In genomic region chr13:99477493-99477892, GRCh38 we compare ENCODE assay signal across 20 cellular contexts. TPM values are rescaled to one million over a fixed set of nuclear protein-coding genes. Genes with fewer than 3 reads are reported as not detected.
DNase-seq lines count a peak whose midpoint lies in the region; ATAC-seq and TF ChIP-seq lines count a peak whose summit lies in the region.
"Had no signal": no experiment of that assay in that cellular context is flagged by ENCODE, and none has a peak within 500 bp of the region (broad histone marks: within the 10 kb centered on the region; RNA-seq: fewer than 3 reads in every experiment).

No MANE protein-coding gene starts in this region.

- BruUV-seq in HCT116 (replicated peaks; lab: Mats Ljungman, UMichigan) = no TSS peak
- BruUV-seq in PC-9 (replicated peaks; lab: Mats Ljungman, UMichigan) = no TSS peak

- RAD21 ChIA-PET in HCT116 (lab: Charles Lee; ENCODE audit: low non-redundant PET in 1 of 2, low total read pairs in 2 of 2, uncharacterized antibody in 2 of 2, unreplicated experiment in 2 of 2) = no interaction called here

- no peak for TF ChIP-seq CTCF in HCT116 (IDR thresholded peaks at IDR 0.05 in 2 of 3, conservative IDR thresholded peaks at IDR 0.05 in 1 of 3; ENCODE audit: borderline replicate concordance in 1 of 3, insufficient read depth in 1 of 3, low read depth in 2 of 3, low read length in 2 of 3)
- TF ChIP-seq CTCF in PC-9 (conservative IDR thresholded peaks at IDR 0.05) = no peak

- H3K4me3 ChIP-seq in HCT116 (replicated peaks in 1 of 2; ENCODE audit: low read depth in 1 of 2, low read length in 2 of 2) = no peak overlapping the region
- H3K4me3 ChIP-seq in PC-9 = no peak overlapping the region
- H3K4me3 ChIP-seq: A549, SK-N-MC had no signal

- no peak for TF ChIP-seq POLR2A in HCT116 (IDR thresholded peaks at IDR 0.05; ENCODE audit: borderline replicate concordance, extremely low read depth, insufficient read depth, insufficient read length)

- no peaks in the 10 kb centered on the region for H3K36me3 Mint-ChIP-seq in activated naive CD8-positive, alpha-beta T cell treated with anti-CD3 and anti-CD28 coated beads for 36 hours
- H3K36me3 Mint-ChIP-seq: CD4-positive, alpha-beta memory T cell had no signal

- no peak overlapping the region for H3K27ac Mint-ChIP-seq in activated naive CD8-positive, alpha-beta T cell treated with anti-CD3 and anti-CD28 coated beads for 36 hours

- H3K4me1 Mint-ChIP-seq in activated naive CD8-positive, alpha-beta T cell treated with anti-CD3 and anti-CD28 coated beads for 36 hours = peaks cover 3% of the 10 kb centered on the region

- H3K27me3 Mint-ChIP-seq in activated naive CD8-positive, alpha-beta T cell treated with anti-CD3 and anti-CD28 coated beads for 36 hours = no peaks in the 10 kb centered on the region
- H3K27me3 Mint-ChIP-seq: CD4-positive, alpha-beta memory T cell had no signal

- peak; percentile 33 to 41 for DNase-seq in AML-193 (lab: John Stamatoyannopoulos, UW)
- DNase-seq in HCT116 (ENCODE audit: low read depth, low spot score) = no peak
- DNase-seq in PC-9 = peak; percentile 17 to 95
- peak; percentile 25 for DNase-seq in left kidney (ENCODE audit: low read depth, low spot score)
- DNase-seq in cardiac septum (ENCODE audit: low spot score) = no peak
- no peak for DNase-seq in activated naive CD8-positive, alpha-beta T cell treated with anti-CD3 and anti-CD28 coated beads for 36 hours
- DNase-seq in DMS79 treated with DMSO at 0.1 percent for 48 hours (lab: John Stamatoyannopoulos, UW) = no peak
- DNase-seq: C1 segment of cervical spinal cord; CD4-positive, alpha-beta memory T cell; COR-L47; DMS53; HCEC 1CT; Karpas-422; NCI-H2029; NCI-H446 treated with DMSO at 0.1 percent for 48 hours; NCI-H526 treated with DMSO at 0.1 percent for 48 hours; OCI-M1; SIG-M5 had no signal

- POLR2A ChIA-PET in HCT116 (lab: Charles Lee) (no interaction called here), PC-9 (lab: Charles Lee; ENCODE audit: unreplicated experiment) (no interaction called here)

- H3K9me2 ChIP-seq in HCT116 (ENCODE audit: insufficient read depth) (no peaks in the 10 kb centered on the region; the same call in 1 of the 2 replicates), PC-9 (ENCODE audit: insufficient read depth) (no peaks in the 10 kb centered on the region)

- no peak for ATAC-seq in HCT116
- ATAC-seq: A549 had no signal

- H3K36me3 ChIP-seq in HCT116 (ENCODE audit: control insufficient read depth in 1 of 2, insufficient read depth in 2 of 2, low read length in 2 of 2) (no peaks in the 10 kb centered on the region), PC-9 (ENCODE audit: low read depth) (no peaks in the 10 kb centered on the region)

- intact Hi-C loops in HCT116 (cut with micrococcal nuclease) = no loop called here
- intact Hi-C loops in PC-9 (cut with micrococcal nuclease; ENCODE audit: unreplicated experiment) = no loop called here
- intact Hi-C loops in cardiac septum (cut with DNase I) = no loop called here

- no peaks in the 10 kb centered on the region for H3K9me3 Mint-ChIP-seq in activated naive CD8-positive, alpha-beta T cell treated with anti-CD3 and anti-CD28 coated beads for 36 hours
- H3K9me3 Mint-ChIP-seq: CD4-positive, alpha-beta memory T cell had no signal

- H3K27ac ChIP-seq in HCT116 (ENCODE audit: low read depth, low read length) (no peak overlapping the region), PC-9 (peak overlapping the region; percentile 42)
- H3K27ac ChIP-seq: A549, SK-N-MC had no signal

- TF ChIP-seq RAD21 in HCT116 (IDR thresholded peaks at IDR 0.05; ENCODE audit: low read depth) = no peak

- no peaks in the 10 kb centered on the region for H4K20me1 ChIP-seq in HCT116 (ENCODE audit: insufficient read depth)
- H4K20me1 ChIP-seq in PC-9 (ENCODE audit: insufficient read depth) = no peaks in the 10 kb centered on the region

- H3K4me2 ChIP-seq in HCT116 (ENCODE audit: low read length) = no peak overlapping the region
- H3K4me2 ChIP-seq in PC-9 = peak overlapping the region; percentile 54
- H3K4me2 ChIP-seq: A549 had no signal

- no peaks in the 10 kb centered on the region for H3K79me2 ChIP-seq in HCT116 (ENCODE audit: insufficient read depth, low read length)
- H3K79me2 ChIP-seq in PC-9 (ENCODE audit: low read depth) = no peaks in the 10 kb centered on the region

- H3K27me3 ChIP-seq in HCT116 (ENCODE audit: insufficient read depth, low read length) (no peaks in the 10 kb centered on the region), PC-9 (ENCODE audit: insufficient read depth, low read depth) (no peaks in the 10 kb centered on the region)

- CTCF ChIA-PET in HCT116 (lab: Charles Lee) (no interaction called here), PC-9 (lab: Charles Lee) (no interaction called here)

- no peak overlapping the region for H3K9ac ChIP-seq in HCT116 (ENCODE audit: low read length)

- H2AFZ ChIP-seq in HCT116 (ENCODE audit: low read depth, low read length, poor library complexity, severe bottlenecking) (peak overlapping the region; percentile 45), PC-9 (no peak overlapping the region)

- no peaks in the 10 kb centered on the region for H3K4me1 ChIP-seq in HCT116 (ENCODE audit: control insufficient read depth in 1 of 2, insufficient read depth in 2 of 2, low read length in 2 of 2)
- peaks cover 16% of the 10 kb centered on the region for H3K4me1 ChIP-seq in PC-9 (replicated peaks; ENCODE audit: insufficient read depth)
- H3K4me1 ChIP-seq: A549 had no signal

- H3K4me3 Mint-ChIP-seq in activated naive CD8-positive, alpha-beta T cell treated with anti-CD3 and anti-CD28 coated beads for 36 hours = no peak overlapping the region
- H3K4me3 Mint-ChIP-seq: CD4-positive, alpha-beta memory T cell had no signal

- H3F3A ChIP-seq in PC-9 (ENCODE audit: insufficient read depth, low read depth) = peaks cover 5% of the 10 kb centered on the region

- no peaks in the 10 kb centered on the region for H3K9me3 ChIP-seq in HCT116 (ENCODE audit: control insufficient read depth in 1 of 2, insufficient read depth in 1 of 2, low read depth in 1 of 2, low read length in 2 of 2)
- H3K9me3 ChIP-seq in PC-9 (ENCODE audit: insufficient read depth, low read depth) = no peaks in the 10 kb centered on the region
- H3K9me3 ChIP-seq: A549 had no signal

TF ChIP-seq in HCT116, 20 proteins besides CTCF, POLR2A, EP300 and RAD21:
- TF ChIP-seq EGR1 (IDR thresholded peaks at IDR 0.05; ENCODE audit: low read depth) (no peak), EZH2 (IDR thresholded peaks at IDR 0.05) (no peak), ZNF274 (IDR thresholded peaks at IDR 0.05; ENCODE audit: low read depth, low read length) (no peak), EZH2phosphoT487 (IDR thresholded peaks at IDR 0.05; ENCODE audit: borderline replicate concordance) (no peak), REST (IDR thresholded peaks at IDR 0.05; ENCODE audit: low read depth) (no peak), ATF3 (IDR thresholded peaks at IDR 0.05) (no peak), ZBTB33 (IDR thresholded peaks at IDR 0.05; ENCODE audit: extremely low read depth, insufficient replicate concordance, low read length) (no peak), ELF1 (IDR thresholded peaks at IDR 0.05; ENCODE audit: borderline replicate concordance, low read depth) (no peak), SRF (IDR thresholded peaks at IDR 0.05; ENCODE audit: low read depth) (no peak), ZFX (IDR thresholded peaks at IDR 0.05) (no peak), CEBPB (IDR thresholded peaks at IDR 0.05; ENCODE audit: low read depth) (no peak)

RNA-seq across cellular contexts. Expression of gene TM9SF2, which starts 23.8 kb away (rescaled TPM):
- total RNA-seq in HCT116 (2021; ENCODE audit: unreplicated experiment) (77.8 TPM), PC-9 (2021) (66.5 and 87.0 TPM in 2 replicates), cardiac septum (61.8 TPM)
- polyA plus RNA-seq in HCT116 (2012) = 25.4 and 35.6 TPM in 2 replicates
- total RNA-seq in activated naive CD8-positive, alpha-beta T cell treated with anti-CD3 and anti-CD28 coated beads for 36 hours = 10 to 100 TPM; 61.8 to 62.4 TPM

Comparison
In these comparisons a context has a peak if more than half of its experiments do, and no peak if none do; other contexts are left out.
1. DNase-seq: peak in AML-193 (2 of 2), PC-9 (2 of 2) and left kidney (single experiment); none in HCT116 (single experiment), cardiac septum (single experiment), activated naive CD8-positive, alpha-beta T cell treated with anti-CD3 and anti-CD28 coated beads for 36 hours (single experiment) and DMS79 treated with DMSO at 0.1 percent for 48 hours (single experiment).